In genomic region chr2:127701193-127701650, GRCh38 we compare ENCODE assay signal across 8 cellular contexts. TPM values are rescaled to one million over a fixed set of nuclear protein-coding genes. Genes with fewer than 3 reads are reported as not detected.
DNase-seq lines count a peak whose midpoint lies in the region; ATAC-seq and TF ChIP-seq lines count a peak whose summit lies in the region.

SFT2D3 (plus strand) TSS chr2:127701497; CDS start chr2:127701529, 32 bp downstream.

- no peak for TF ChIP-seq CTCF in GM10266 (IDR thresholded peaks at IDR 0.05; ENCODE audit: control insufficient read depth, insufficient read depth, low read depth, missing control alignments)
- TF ChIP-seq CTCF in omental fat pad (IDR thresholded peaks at IDR 0.05), result no peak

- H3K27ac ChIP-seq in temporal lobe (ENCODE audit: low read depth, low read length), result peak within 1 kb of the TSS; percentile 84

- ATAC-seq in HG02610 (IDR thresholded peaks at IDR 0.05; ENCODE audit: unreplicated experiment) (peak; percentile 76), omental fat pad (ENCODE audit: low FRiP score) (peak; percentile 92)

- DNase-seq in GM10266 (ENCODE audit: extremely low spot score) (peak; percentile 97), NCI-H1048 (lab: John Stamatoyannopoulos, UW) (peak; percentile 84), SK-N-DZ (ENCODE audit: low spot score) (peak; percentile 90), glomerular visceral epithelial cell (ENCODE audit: extremely low spot score) (peak; percentile 94), omental fat pad (ENCODE audit: low spot score) (peak; percentile 51)
- peak; percentile 89 for DNase-seq in activated naive CD4-positive, alpha-beta T cell treated with anti-CD3 and anti-CD28 coated beads, Interleukin-2, amount 50 U/mL, for 16 hours

RNA-seq across cellular contexts. Expression of gene SFT2D3, which starts in this region (rescaled TPM):
- 13.7 and 16.2 TPM in 2 replicates for polyA plus RNA-seq in SK-N-DZ (2014; cell fraction: cytosol; rRNA removed)
- 10.8 and 12.8 TPM in 2 replicates for polyA plus RNA-seq in SK-N-DZ (2014; cell fraction: nucleus; rRNA removed)
- total RNA-seq in omental fat pad, result 10 to 100 TPM in 1 of 4 donors, 1 to 10 TPM in 3; 4.4 to 11.7 (median 5.1) TPM
- total RNA-seq in temporal lobe, result 7.9 TPM

Comparison
In these comparisons a context has a peak if more than half of its experiments do, and no peak if none do; other contexts are left out.
1. Peak in every context shown above with its lines: DNase-seq, ATAC-seq and H3K27ac ChIP-seq.